9 cellular contexts compared by ENCODE assay signal in genomic region chr9:114503009-114503408, GRCh38.
DNase-seq lines count a peak whose midpoint lies in the region; ATAC-seq and TF ChIP-seq lines count a peak whose summit lies in the region.
"Had no signal": no experiment of that assay in that cellular context is flagged by ENCODE, and none has a peak within 500 bp of the region (broad histone marks: within the 10 kb centered on the region; RNA-seq: fewer than 3 reads in every experiment).

No MANE protein-coding gene starts in this region.

- H3K27me3 Mint-ChIP-seq in stimulated activated naive B cell treated with anti-CD40 and anti-IgM and Interleukin-4, amounts not matched to agents 10 μg/mL and 1 μg/mL and 100 μg/mL, for 72 hours: no peaks in the 10 kb centered on the region

- no peak overlapping the region for H3K27ac Mint-ChIP-seq in stimulated activated naive B cell treated with anti-CD40 and anti-IgM and Interleukin-4, amounts not matched to agents 10 μg/mL and 1 μg/mL and 100 μg/mL, for 72 hours

- no peaks in the 10 kb centered on the region for H3K9me3 Mint-ChIP-seq in stimulated activated naive B cell treated with anti-CD40 and anti-IgM and Interleukin-4, amounts not matched to agents 10 μg/mL and 1 μg/mL and 100 μg/mL, for 72 hours

- H3K4me3 Mint-ChIP-seq in stimulated activated naive B cell treated with anti-CD40 and anti-IgM and Interleukin-4, amounts not matched to agents 10 μg/mL and 1 μg/mL and 100 μg/mL, for 72 hours: peak overlapping the region; percentile 14 to 57

- H3K4me1 Mint-ChIP-seq in stimulated activated naive B cell treated with anti-CD40 and anti-IgM and Interleukin-4, amounts not matched to agents 10 μg/mL and 1 μg/mL and 100 μg/mL, for 72 hours: peaks cover 23 to 33% of the 10 kb centered on the region in 2 donors

- ATAC-seq in stimulated activated naive B cell treated with anti-CD40 and anti-IgM and Interleukin-4, amounts not matched to agents 10 μg/mL and 1 μg/mL and 100 μg/mL, for 72 hours (replicated peaks): no peak
- no peak for ATAC-seq in HG03457 (IDR thresholded peaks at IDR 0.05; ENCODE audit: unreplicated experiment)
- no peak for ATAC-seq in GM21825 (IDR thresholded peaks at IDR 0.05; ENCODE audit: unreplicated experiment)

- TF ChIP-seq CTCF in RWPE1 (conservative IDR thresholded peaks at IDR 0.05; ENCODE audit: low read depth): no peak

- peak overlapping the region; percentile 74 for H3K27ac ChIP-seq in RWPE1

- DNase-seq in NCI-H510A treated with DMSO at 0.1 percent for 48 hours (lab: John Stamatoyannopoulos, UW): peak; percentile 53
- no peak for DNase-seq in NCI-H510A (lab: John Stamatoyannopoulos, UW)
- DNase-seq in RWPE1 (ENCODE audit: low spot score): no peak
- DNase-seq in globus pallidus (ENCODE audit: low spot score): peak; percentile 55
- DNase-seq in stimulated activated naive B cell treated with anti-CD40 and anti-IgM and Interleukin-4, amounts not matched to agents 10 μg/mL and 1 μg/mL and 100 μg/mL, for 72 hours: no peak
- DNase-seq in AG20443 (ENCODE audit: low spot score): no peak
- DNase-seq: NCI-H1436 treated with DMSO at 0.1 percent for 48 hours had no signal

- H3K36me3 Mint-ChIP-seq in stimulated activated naive B cell treated with anti-CD40 and anti-IgM and Interleukin-4, amounts not matched to agents 10 μg/mL and 1 μg/mL and 100 μg/mL, for 72 hours: peaks cover 0 to 4% of the 10 kb centered on the region in 2 donors

- CTCF ChIA-PET in RWPE1 (lab: Yijun Ruan, JAX): interaction anchor here (0.6 to 8.0 kb wide), 8 partner anchors 68 to 1316 kb away, joined by 3 to 74 read pairs (median 6); no protein-coding TSS in a partner anchor

- POLR2A ChIA-PET in RWPE1 (lab: Yijun Ruan, JAX; ENCODE audit: low non-redundant PET): no interaction called here

Comparison
In these comparisons a context has a peak if more than half of its experiments do, and no peak if none do; other contexts are left out.
1. DNase-seq: peak in NCI-H510A treated with DMSO at 0.1 percent for 48 hours (single experiment) and globus pallidus (single experiment); none in NCI-H510A (single experiment), RWPE1 (single experiment), stimulated activated naive B cell treated with anti-CD40 and anti-IgM and Interleukin-4, amounts not matched to agents 10 μg/mL and 1 μg/mL and 100 μg/mL, for 72 hours (single experiment) and AG20443 (single experiment).